32 cellular contexts compared by ENCODE assay signal in genomic region chr2:133120310-133120709, GRCh38.
"Had no signal": no experiment of that assay in that cellular context is flagged by ENCODE, and none has a peak within 500 bp of the region (broad histone marks: within the 10 kb centered on the region; RNA-seq: fewer than 3 reads in every experiment).

No MANE protein-coding gene starts in this region.

- H3K27me3 ChIP-seq: adrenal gland, ascending aorta, body of pancreas, brain microvascular endothelial cell, breast epithelium had no signal

- DNase-seq: activated effector memory CD4-positive, alpha-beta T cell treated with anti-CD3 and anti-CD28 coated beads, Interleukin-2, amount 50 U/mL, for 16 hours; activated effector memory CD4-positive, alpha-beta T cell treated with Interleukin-2 at 50 U/mL for 16 hours; activated gamma-delta T cell; activated gamma-delta T cell treated with Interleukin-2 at 50 U/mL for 16 hours; activated naive CD4-positive, alpha-beta T cell; activated naive CD4-positive, alpha-beta T cell treated with anti-CD3 and anti-CD28 coated beads for 36 hours; activated naive CD4-positive, alpha-beta T cell treated with anti-CD3 and anti-CD28 coated beads, Interleukin-2, amount 10 ng/mL, durations not matched to agents 7 days and 5 days; activated naive CD4-positive, alpha-beta T cell treated with anti-CD3 and anti-CD28 coated beads, Interleukin-2, amount 50 U/mL, for 16 hours; activated naive CD4-positive, alpha-beta T cell treated with Interleukin-2 at 50 U/mL for 16 hours; activated naive CD8-positive, alpha-beta T cell treated with anti-CD3 and anti-CD28 coated beads for 36 hours; activated naive CD8-positive, alpha-beta T cell treated with anti-CD3 and anti-CD28 coated beads, Interleukin-2, amount 10 ng/mL, durations not matched to agents 7 days and 5 days; activated naive CD8-positive, alpha-beta T cell treated with anti-CD3 and anti-CD28 coated beads, Interleukin-2, amount 50 U/mL, for 24 hours; activated T-cell treated with anti-CD3 and anti-CD28 coated beads, Interleukin-2, amount 50 U/mL, for 1 hour; activated T-cell treated with anti-CD3 and anti-CD28 coated beads, Interleukin-2, amount 50 U/mL, for 24 hours; activated T-cell treated with anti-CD3 and anti-CD28 coated beads, Interleukin-2, amount 50 U/mL, for 4 hours; activated T-cell treated with anti-CD3 and anti-CD28 coated beads, Interleukin-2, amount 50 U/mL, for 48 hours; activated T-cell treated with anti-CD3 and anti-CD28 coated beads, Interleukin-2, amount 50 U/mL, for 72 hours; adrenal gland; amniotic stem cell; amygdala; anterior cingulate cortex; aorta; body of pancreas; brain microvascular endothelial cell; caudate nucleus; central memory CD4-positive, alpha-beta T cell; cerebellar nuclear complex had no signal

- H3K4me3 ChIP-seq: adrenal gland, ascending aorta, body of pancreas, breast epithelium, cardiac muscle cell had no signal

- H3K36me3 ChIP-seq: adrenal gland, ascending aorta, brain microvascular endothelial cell, breast epithelium, cardiac muscle cell had no signal

- ATAC-seq: activated naive CD4-positive, alpha-beta T cell treated with anti-CD3 and anti-CD28 coated beads, Interleukin-2, amount 50 U/mL, for 72 hours; activated naive CD8-positive, alpha-beta T cell treated with anti-CD3 and anti-CD28 coated beads, Interleukin-2, amount 50 U/mL, for 24 hours; activated T-cell treated with anti-CD3 and anti-CD28 coated beads, Interleukin-2, amount 50 U/mL, for 4 hours; activated T-cell treated with anti-CD3 and anti-CD28 coated beads, Interleukin-2, amount 50 U/mL, for 72 hours; activated T-helper 17 cell treated with anti-CD3 and anti-CD28 coated beads, Interleukin-2, amount 50 U/mL, for 72 hours; body of pancreas had no signal

- H3K27ac ChIP-seq: adrenal gland, ascending aorta, body of pancreas, brain microvascular endothelial cell, breast epithelium, cardiac muscle cell had no signal

- H3K9me3 ChIP-seq: adrenal gland, ascending aorta, body of pancreas, breast epithelium had no signal

- H3K4me1 ChIP-seq: adrenal gland, ascending aorta, body of pancreas, breast epithelium had no signal
